ENCODE assay signal across 8 cellular contexts in genomic region chr11:64000026-64000739, GRCh38. TPM values are rescaled to one million over a fixed set of nuclear protein-coding genes. Genes with fewer than 3 reads are reported as not detected.
A peak's percentile ranks its signal among the peaks of the same experiment; 100 is the strongest.
DNase-seq lines count a peak whose midpoint lies in the region; ATAC-seq and TF ChIP-seq lines count a peak whose summit lies in the region.

No MANE protein-coding gene starts in this region.

- H3K27ac Mint-ChIP-seq in WTC11 (no peak overlapping the region), MCF 10A (ENCODE audit: low read depth, unreplicated experiment) (no peak overlapping the region)

- H3K27me3 Mint-ChIP-seq in WTC11 (ENCODE audit: low read depth) = peaks cover 42% of the 10 kb centered on the region
- no peaks in the 10 kb centered on the region for H3K27me3 Mint-ChIP-seq in MCF 10A (ENCODE audit: insufficient read depth, unreplicated experiment)

- peak; percentile 58 for ATAC-seq in GM21737 (IDR thresholded peaks at IDR 0.05; ENCODE audit: unreplicated experiment)
- ATAC-seq in WTC11 = peak; percentile 34

- BruUV-seq in MCF 10A (replicated peaks; lab: Mats Ljungman, UMichigan) = no TSS peak

- H3K36me3 Mint-ChIP-seq in WTC11 = peaks cover 8% of the 10 kb centered on the region
- H3K36me3 Mint-ChIP-seq in MCF 10A (ENCODE audit: insufficient read depth, unreplicated experiment) = peaks cover 31% of the 10 kb centered on the region

- H3K4me3 Mint-ChIP-seq in WTC11 = peak overlapping the region; percentile 64
- no peak overlapping the region for H3K4me3 Mint-ChIP-seq in MCF 10A (ENCODE audit: unreplicated experiment)

- intact Hi-C loops in MCF 10A (cut with micrococcal nuclease) = loop anchor here (1.0 kb wide), 1 partner anchor 146 kb away; no protein-coding TSS in a partner anchor

- H3K9me3 Mint-ChIP-seq in WTC11 = no peaks in the 10 kb centered on the region
- H3K9me3 Mint-ChIP-seq in MCF 10A (ENCODE audit: unreplicated experiment) = no peaks in the 10 kb centered on the region

- H3K4me1 Mint-ChIP-seq in WTC11 (peaks cover 11% of the 10 kb centered on the region), MCF 10A (ENCODE audit: insufficient read depth, unreplicated experiment) (no peaks in the 10 kb centered on the region)

- TF ChIP-seq CTCF in AG09319 (IDR thresholded peaks at IDR 0.05; ENCODE audit: low read depth, low read length) = peak; percentile 46
- peak; percentile 64 for TF ChIP-seq CTCF in WTC11 (IDR thresholded peaks at IDR 0.05)
- peak; percentile 29 for TF ChIP-seq CTCF in MCF 10A (IDR thresholded peaks at IDR 0.05; ENCODE audit: unreplicated experiment)

- DNase-seq in AG09319 (ENCODE audit: extremely low read depth, low read depth) (peak; percentile 44), WTC11 (ENCODE audit: low spot score) (peak; percentile 76), MCF 10A (ENCODE audit: unreplicated experiment) (no peak), iPS-NIHi11 (ENCODE audit: low spot score) (peak; percentile 96), NCI-H146 (lab: John Stamatoyannopoulos, UW) (no peak), SW 1271 (lab: John Stamatoyannopoulos, UW) (no peak)
- DNase-seq in stimulated activated CD4-positive, alpha-beta T cell treated with anti-CD3 and anti-CD28 coated beads, Interleukin-12 subunit alpha, Interleukin-12 subunit beta, amount 100 ng/mL, for 4 hours = peak; percentile 73

- POLR2A ChIA-PET in WTC11 (lab: Charles Lee) = interaction anchor here (0.8 to 1.8 kb wide), 6 partner anchors 16 to 271 kb away, joined by 3 to 7 read pairs (median 4); no protein-coding TSS in a partner anchor
- POLR2A ChIA-PET in MCF 10A (lab: Yijun Ruan, JAX) = no interaction called here

- CTCF ChIA-PET in WTC11 (lab: Charles Lee) (interaction anchor here (0.6 to 5.4 kb wide), 69 partner anchors 9 to 675 kb away, joined by 3 to 75 read pairs (median 4); partner anchors contain the start of genes COX8A, FERMT3, FLRT1 and MACROD1), MCF 10A (lab: Yijun Ruan, JAX) (interaction anchor here (0.5 to 1.2 kb wide), 4 partner anchors 75 to 149 kb away, joined by 3 to 4 read pairs (median 4); no protein-coding TSS in a partner anchor)

TF ChIP-seq in WTC11, 78 proteins besides CTCF, POLR2A, EP300 and RAD21:
- TF ChIP-seq ZNF423 (CRISPR knock-in tag; IDR thresholded peaks at IDR 0.05) (0 out of 2 replicates have a peak, but pooled peaks have one; percentile 45), FOXP1 (CRISPR knock-in tag; IDR thresholded peaks at IDR 0.05; ENCODE audit: borderline replicate concordance) (peak; percentile 33; the same call in 1 of the 2 replicates), E2F1 (CRISPR knock-in tag; IDR thresholded peaks at IDR 0.05) (no peak), E2F5 (CRISPR knock-in tag; IDR thresholded peaks at IDR 0.05) (peak; percentile 87; the same call in 1 of the 2 replicates), STAT6 (CRISPR knock-in tag; conservative IDR thresholded peaks at IDR 0.05; ENCODE audit: low read depth) (0 out of 2 replicates have a peak, but pooled peaks have one; percentile 35), SMAD3 (CRISPR knock-in tag; IDR thresholded peaks at IDR 0.05; ENCODE audit: borderline replicate concordance) (no peak), TEAD4 (CRISPR knock-in tag; IDR thresholded peaks at IDR 0.05) (no peak), ZNF138 (CRISPR knock-in tag; conservative IDR thresholded peaks at IDR 0.05) (0 out of 2 replicates have a peak, but pooled peaks have one; percentile 13)

RNA-seq across cellular contexts. Expression of gene OTUB1, which starts 13.9 kb away (rescaled TPM):
- total RNA-seq in WTC11 (2021) (94.3 to 112 TPM (median 99.3 TPM) in 3 replicates), MCF 10A (2022) (50.9 and 56.0 TPM in 2 replicates)

RNA-seq across cellular contexts. Expression of gene COX8A, which starts 25.8 kb away (rescaled TPM):
- total RNA-seq in WTC11 (2021) = 518 to 587 TPM (median 554 TPM) in 3 replicates
- 461 and 466 TPM in 2 replicates for total RNA-seq in MCF 10A (2022)

RNA-seq across cellular contexts. Expression of gene FLRT1, which starts 35.5 kb away (rescaled TPM):
- total RNA-seq in WTC11 (2021) (0.14 to 0.20 TPM (median 0.16 TPM) in 3 replicates), MCF 10A (2022) (2.7 and 7.0 TPM in 2 replicates)

Comparison
In these comparisons a context has a peak if more than half of its experiments do, and no peak if none do; other contexts are left out.
1. DNase-seq: peak in AG09319 (single experiment), WTC11 (single experiment), iPS-NIHi11 (single experiment) and stimulated activated CD4-positive, alpha-beta T cell treated with anti-CD3 and anti-CD28 coated beads, Interleukin-12 subunit alpha, Interleukin-12 subunit beta, amount 100 ng/mL, for 4 hours (single experiment); none in MCF 10A (single experiment), NCI-H146 (single experiment) and SW 1271 (0 of 2).
2. Peak in every context shown above with its lines, with median percentiles within 50 percentile points of each other: CTCF ChIP-seq.